In the genomic region with DNA sequence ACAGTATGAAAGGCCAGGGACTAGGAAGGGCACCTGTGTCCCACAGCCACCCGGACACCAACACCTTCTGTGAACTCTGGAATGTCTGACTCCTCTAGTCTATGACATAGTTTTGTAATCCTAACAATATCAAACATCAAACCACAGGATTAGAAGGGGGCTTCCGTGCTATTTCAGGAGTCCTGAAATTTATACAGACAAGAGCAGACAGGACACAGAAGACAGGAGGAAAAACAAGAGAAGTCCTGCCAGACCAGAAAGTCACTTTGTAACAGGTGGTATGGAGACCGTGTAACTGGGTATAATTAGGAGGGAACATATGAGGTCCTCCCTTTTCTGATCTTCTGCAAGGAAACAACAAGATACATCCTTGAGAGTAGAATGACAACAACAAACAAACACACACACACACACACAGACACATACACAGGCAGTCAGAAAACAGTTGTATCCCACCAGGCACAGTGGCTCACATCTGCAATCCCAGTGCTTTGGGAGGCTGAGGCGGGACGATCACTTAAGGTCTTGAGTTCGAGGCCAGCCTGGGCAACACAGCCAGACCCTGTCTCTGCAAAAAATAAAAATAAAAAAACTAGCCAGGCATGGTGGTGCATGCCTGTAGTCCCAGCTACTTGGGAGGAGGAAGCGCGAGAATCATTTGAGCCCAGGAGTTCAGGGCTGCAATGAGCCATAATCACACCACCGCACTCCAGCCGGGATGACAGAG, we compare ENCODE assay signal across 22 cellular contexts.
"Had no signal": no experiment of that assay in that cellular context is flagged by ENCODE, and none has a peak within 500 bp of the region (broad histone marks: within the 10 kb centered on the region; RNA-seq: fewer than 3 reads in every experiment).

No MANE protein-coding gene starts in this region.

- FAIRE-seq: pancreas had no signal

- H3K36me3 Mint-ChIP-seq: activated naive CD8-positive, alpha-beta T cell; stimulated activated effector memory CD8-positive, alpha-beta T cell treated with anti-CD3 and anti-CD28 coated beads, Interleukin-12 subunit alpha, Interleukin-12 subunit beta, amount 100 ng/mL, for 72 hours had no signal

- H3K4me1 ChIP-seq: ascending aorta, colonic mucosa, esophagus squamous epithelium, tibial nerve had no signal

- DNase-seq: activated naive CD4-positive, alpha-beta T cell; activated T-cell treated with anti-CD3 and anti-CD28 coated beads, Interleukin-2, amount 50 U/mL, for 1 hour; adrenal gland; colonic mucosa; dorsolateral prefrontal cortex; esophagus squamous epithelium; immature natural killer cell; kidney glomerular epithelial cell; left ventricle myocardium superior; mammary epithelial cell; pancreas; right cardiac atrium; stimulated activated CD4-positive, alpha-beta T cell treated with anti-CD3 and anti-CD28 coated beads, Interleukin-2, amount 100 ng/mL, for 24 hours; stimulated activated naive CD8-positive, alpha-beta T cell treated with anti-CD3 and anti-CD28 coated beads, Interleukin-15, amount 100 ng/mL, for 72 hours; T-helper 1 cell had no signal

- H3K27ac ChIP-seq: adrenal gland, ascending aorta, colonic mucosa, esophagus squamous epithelium, pancreas, skin epidermis, tibial nerve had no signal

- H3K27ac Mint-ChIP-seq: activated naive CD8-positive, alpha-beta T cell; activated T-helper 17 cell treated with anti-CD3 and anti-CD28 coated beads, Interleukin-2, amount 50 U/mL, for 72 hours; immature natural killer cell; nephron; stimulated activated effector memory CD8-positive, alpha-beta T cell treated with anti-CD3 and anti-CD28 coated beads, Interleukin-12 subunit alpha, Interleukin-12 subunit beta, amount 100 ng/mL, for 72 hours; stimulated activated naive CD8-positive, alpha-beta T cell treated with anti-CD3 and anti-CD28 coated beads, Interleukin-15, amount 100 ng/mL, for 72 hours had no signal

- H3K4me3 ChIP-seq: adrenal gland, ascending aorta, colonic mucosa, dorsolateral prefrontal cortex, esophagus squamous epithelium, pancreas, skin epidermis, tibial nerve had no signal

- H3K9me3 ChIP-seq: adrenal gland, ascending aorta, colonic mucosa, esophagus squamous epithelium, pancreas, tibial nerve had no signal

- H3K9me3 Mint-ChIP-seq: activated T-helper 17 cell treated with anti-CD3 and anti-CD28 coated beads, Interleukin-2, amount 50 U/mL, for 72 hours; immature natural killer cell; nephron; stimulated activated effector memory CD8-positive, alpha-beta T cell treated with anti-CD3 and anti-CD28 coated beads, Interleukin-12 subunit alpha, Interleukin-12 subunit beta, amount 100 ng/mL, for 72 hours; stimulated activated naive CD8-positive, alpha-beta T cell treated with anti-CD3 and anti-CD28 coated beads, Interleukin-15, amount 100 ng/mL, for 72 hours had no signal

- H3K4me1 Mint-ChIP-seq: activated T-helper 17 cell treated with anti-CD3 and anti-CD28 coated beads, Interleukin-2, amount 50 U/mL, for 72 hours; immature natural killer cell; stimulated activated effector memory CD8-positive, alpha-beta T cell treated with anti-CD3 and anti-CD28 coated beads, Interleukin-12 subunit alpha, Interleukin-12 subunit beta, amount 100 ng/mL, for 72 hours; stimulated activated naive CD8-positive, alpha-beta T cell treated with anti-CD3 and anti-CD28 coated beads, Interleukin-15, amount 100 ng/mL, for 72 hours had no signal

- H3K27me3 ChIP-seq: adrenal gland, ascending aorta, colonic mucosa, dorsolateral prefrontal cortex, pancreas, tibial nerve had no signal

- H3K27me3 Mint-ChIP-seq: activated naive CD8-positive, alpha-beta T cell; activated T-helper 17 cell treated with anti-CD3 and anti-CD28 coated beads, Interleukin-2, amount 50 U/mL, for 72 hours; stimulated activated naive CD8-positive, alpha-beta T cell treated with anti-CD3 and anti-CD28 coated beads, Interleukin-15, amount 100 ng/mL, for 72 hours had no signal

- H3K4me3 Mint-ChIP-seq: activated naive CD8-positive, alpha-beta T cell; activated T-helper 17 cell treated with anti-CD3 and anti-CD28 coated beads, Interleukin-2, amount 50 U/mL, for 72 hours; immature natural killer cell; nephron; stimulated activated effector memory CD8-positive, alpha-beta T cell treated with anti-CD3 and anti-CD28 coated beads, Interleukin-12 subunit alpha, Interleukin-12 subunit beta, amount 100 ng/mL, for 72 hours; stimulated activated naive CD8-positive, alpha-beta T cell treated with anti-CD3 and anti-CD28 coated beads, Interleukin-15, amount 100 ng/mL, for 72 hours had no signal

- ATAC-seq: activated T-helper 17 cell treated with anti-CD3 and anti-CD28 coated beads, Interleukin-2, amount 50 U/mL, for 72 hours; left ventricle myocardium superior; right cardiac atrium; stimulated activated effector memory CD8-positive, alpha-beta T cell treated with anti-CD3 and anti-CD28 coated beads, Interleukin-12 subunit alpha, Interleukin-12 subunit beta, amount 100 ng/mL, for 72 hours; stimulated activated naive CD8-positive, alpha-beta T cell treated with anti-CD3 and anti-CD28 coated beads, Interleukin-15, amount 100 ng/mL, for 72 hours had no signal

- H3K36me3 ChIP-seq: adrenal gland, colonic mucosa, pancreas had no signal
